17 cellular contexts compared by ENCODE assay signal in the genomic region with DNA sequence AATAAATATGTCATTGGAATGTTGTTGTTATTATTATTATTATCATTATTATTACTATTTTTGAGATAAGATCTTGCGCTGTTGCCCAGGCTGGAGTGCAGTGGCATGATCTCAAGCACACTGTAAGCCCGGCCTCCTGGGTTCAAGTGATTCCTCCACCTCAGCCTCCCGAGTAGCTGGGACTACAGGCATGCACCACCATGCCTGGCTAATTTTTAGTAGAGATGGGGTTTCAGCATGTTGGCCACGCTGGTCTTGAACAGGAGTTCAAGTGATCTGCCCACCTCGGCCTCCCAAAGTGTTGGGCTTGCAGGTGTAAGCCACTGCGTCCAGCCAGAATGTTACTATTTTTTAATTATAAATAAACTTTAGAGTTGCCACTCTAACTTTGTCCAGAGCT. TPM values are rescaled to one million over a fixed set of nuclear protein-coding genes. Genes with fewer than 3 reads are reported as not detected.
"Had no signal": no experiment of that assay in that cellular context is flagged by ENCODE, and none has a peak within 500 bp of the region (broad histone marks: within the 10 kb centered on the region; RNA-seq: fewer than 3 reads in every experiment).

No MANE protein-coding gene starts in this region.

- H3K4me3 ChIP-seq: hepatocyte, tibial artery had no signal

- ATAC-seq: activated CD8-positive, alpha-beta T cell treated with anti-CD3 and anti-CD28 coated beads, Interleukin-2, amount 10 ng/mL, durations not matched to agents 7 days and 5 days; activated naive CD8-positive, alpha-beta T cell treated with anti-CD3 and anti-CD28 coated beads, Interleukin-2, amount 50 U/mL, for 24 hours had no signal

- H3K9me3 ChIP-seq: tibial artery had no signal

- H3K27ac ChIP-seq: tibial artery had no signal

- DNase-seq: activated CD4-positive, alpha-beta T cell treated with anti-CD3 and anti-CD28 coated beads, Interleukin-2, amount 10 ng/mL, durations not matched to agents 7 days and 5 days; activated CD4-positive, CD25-positive, alpha-beta regulatory T cell treated with anti-CD3 and anti-CD28 coated beads, Interleukin-2, amount 50 U/mL, for 72 hours; activated CD8-positive, alpha-beta T cell treated with anti-CD3 and anti-CD28 coated beads, Interleukin-2, amount 10 ng/mL, durations not matched to agents 7 days and 5 days; activated gamma-delta T cell; activated naive CD4-positive, alpha-beta T cell treated with anti-CD3 and anti-CD28 coated beads, Interleukin-2, amount 50 U/mL, for 16 hours; activated naive CD8-positive, alpha-beta T cell treated with anti-CD3 and anti-CD28 coated beads, Interleukin-2, amount 50 U/mL, for 24 hours; aorta; caudate nucleus; effector CD4-positive, alpha-beta T cell; foreskin melanocyte; glutamatergic neuron; mesenchymal stem cell; nucleus accumbens; stimulated activated CD4-positive, alpha-beta T cell treated with anti-CD3 and anti-CD28 coated beads, Interleukin-1b, Interleukin-23, amount 100 ng/mL, for 48 hours; substantia nigra; tibial artery had no signal

- H3K27me3 ChIP-seq: hepatocyte, tibial artery had no signal

- H3K36me3 ChIP-seq: tibial artery had no signal

RNA-seq across cellular contexts. Expression of a gene that starts 14.4 kb away (rescaled TPM):
- total RNA-seq: activated CD8-positive, alpha-beta T cell treated with anti-CD3 and anti-CD28 coated beads, Interleukin-2, amount 10 ng/mL, durations not matched to agents 7 days and 5 days had no signal
